12 cellular contexts compared by ENCODE assay signal in genomic region chr14:50360093-50360492, GRCh38. TPM values are rescaled to one million over a fixed set of nuclear protein-coding genes. Genes with fewer than 3 reads are reported as not detected.
DNase-seq lines count a peak whose midpoint lies in the region; ATAC-seq and TF ChIP-seq lines count a peak whose summit lies in the region.
"Had no signal": no experiment of that assay in that cellular context is flagged by ENCODE, and none has a peak within 500 bp of the region (broad histone marks: within the 10 kb centered on the region; RNA-seq: fewer than 3 reads in every experiment).

No MANE protein-coding gene starts in this region.

- TF ChIP-seq CTCF in IMR-90 (conservative IDR thresholded peaks at IDR 0.05; ENCODE audit: low read depth, low read length), result no peak
- TF ChIP-seq CTCF in VCaP (conservative IDR thresholded peaks at IDR 0.05), result no peak
- no peak for TF ChIP-seq CTCF in omental fat pad (IDR thresholded peaks at IDR 0.05)

- TF ChIP-seq RAD21 in IMR-90 (IDR thresholded peaks at IDR 0.05; ENCODE audit: low read length), result no peak

- in situ Hi-C loops in IMR-90 (cut with MboI; ENCODE audit: low sequenced_read_pairs), result no loop called here

- no peak overlapping the region for H3K18ac ChIP-seq in IMR-90 (ENCODE audit: low read depth, low read length)

- H2AK9ac ChIP-seq in IMR-90 (replicated peaks; ENCODE audit: low read depth, low read length, poor library complexity), result no peak overlapping the region

- no peak overlapping the region for H3K4ac ChIP-seq in IMR-90 (ENCODE audit: low read depth, low read length)

- H3K56ac ChIP-seq in IMR-90 (ENCODE audit: extremely low read depth, insufficient read depth, low read length), result no peak overlapping the region

- no peak overlapping the region for H3K14ac ChIP-seq in IMR-90 (replicated peaks; ENCODE audit: low read depth, low read length)

- H4K8ac ChIP-seq in IMR-90 (ENCODE audit: low read depth in 2 of 2, low read length in 2 of 2), result no peak overlapping the region

- no peak overlapping the region for H2AFZ ChIP-seq in IMR-90 (replicated peaks; ENCODE audit: low read length, poor library complexity)
- H2AFZ ChIP-seq: GM23248 had no signal

- ATAC-seq in IMR-90 (ENCODE audit: low read depth) (no peak), omental fat pad (ENCODE audit: low FRiP score) (peak; percentile 70), HG03280 (IDR thresholded peaks at IDR 0.05; ENCODE audit: unreplicated experiment) (no peak)
- ATAC-seq: HepG2 had no signal

- H2AK5ac ChIP-seq in IMR-90 (ENCODE audit: low read depth, low read length), result no peak overlapping the region

- H3K36me3 ChIP-seq in IMR-90 (ENCODE audit: control insufficient read depth, insufficient read depth, low read length), result 0 out of 2 replicates have a peak, but pooled peaks cover 3% of the 10 kb centered on the region
- H3K36me3 ChIP-seq: HAP-1 had no signal

- H3K4me1 ChIP-seq in IMR-90 (ENCODE audit: control insufficient read depth, insufficient read depth, low read length), result peaks cover 5% of the 10 kb centered on the region
- H3K4me1 ChIP-seq: HAP-1 had no signal

- H2BK15ac ChIP-seq in IMR-90 (ENCODE audit: low read depth, low read length), result no peak overlapping the region

- H3K9me1 ChIP-seq in IMR-90 (ENCODE audit: insufficient read depth, low read length), result peaks cover 5% of the 10 kb centered on the region; the same call in 1 of the 2 replicates

- no peak overlapping the region for H3K23ac ChIP-seq in IMR-90 (ENCODE audit: low read depth, low read length)

- no peaks in the 10 kb centered on the region for H4K20me1 ChIP-seq in IMR-90 (ENCODE audit: insufficient read depth, low read length)
- H4K20me1 ChIP-seq: BLaER1 treated with 17β-estradiol and CSF1 and Interleukin-3, amounts not matched to agents 10 nM and 100 nM had no signal

- intact Hi-C loops in IMR-90 (cut with micrococcal nuclease), result no loop called here

- no peak for DNase-seq in IMR-90
- no peak for DNase-seq in epithelial cell of prostate (ENCODE audit: low read depth, low spot score)
- no peak for DNase-seq in omental fat pad (ENCODE audit: low spot score)
- DNase-seq in OCI-M2 (lab: John Stamatoyannopoulos, UW; ENCODE audit: unreplicated experiment), result no peak
- no peak for DNase-seq in NCI-H2196 (lab: John Stamatoyannopoulos, UW; ENCODE audit: unreplicated experiment)
- DNase-seq: Caco-2, GM23248 had no signal

- H3K79me1 ChIP-seq in IMR-90 (ENCODE audit: low read depth in 1 of 2, low read length in 2 of 2), result no peaks in the 10 kb centered on the region

- H3K4me3 ChIP-seq in IMR-90 (ENCODE audit: insufficient read depth, low read depth, low read length), result no peak overlapping the region
- H3K4me3 ChIP-seq: BLaER1 treated with 17β-estradiol and CSF1 and Interleukin-3, amounts not matched to agents 10 nM and 100 nM; GM23248; HAP-1 had no signal

- no peak overlapping the region for H4K5ac ChIP-seq in IMR-90 (ENCODE audit: low read depth, low read length)

- dilution Hi-C loops in IMR-90 (cut with HindIII; ENCODE audit: low sequenced_read_pairs, unreplicated experiment), result no loop called here

- no peak for TF ChIP-seq POLR2A in IMR-90 (IDR thresholded peaks at IDR 0.05; ENCODE audit: low read depth, low read length)

- H2BK120ac ChIP-seq in IMR-90 (ENCODE audit: low read depth, low read length), result no peak overlapping the region

- CTCF ChIA-PET in IMR-90 (lab: Yijun Ruan, JAX), result interaction anchor here (1.0 kb wide), 1 partner anchor 35 kb away, joined by 4 read pairs; no protein-coding TSS in a partner anchor

- no peak overlapping the region for H2BK20ac ChIP-seq in IMR-90 (ENCODE audit: low read depth, low read length)

- H3K9me3 ChIP-seq in IMR-90 (ENCODE audit: control insufficient read depth, insufficient read depth, low read length), result no peaks in the 10 kb centered on the region
- H3K9me3 ChIP-seq: Caco-2, HAP-1 had no signal

- no peak overlapping the region for H3K9ac ChIP-seq in IMR-90 (ENCODE audit: low read depth, low read length)
- H3K9ac ChIP-seq: BLaER1 treated with 17β-estradiol and CSF1 and Interleukin-3, amounts not matched to agents 10 nM and 100 nM; GM23248 had no signal

- no peak overlapping the region for H3K4me2 ChIP-seq in IMR-90 (ENCODE audit: low read depth, low read length)
- H3K4me2 ChIP-seq: BLaER1 treated with 17β-estradiol and CSF1 and Interleukin-3, amounts not matched to agents 10 nM and 100 nM had no signal

- POLR2A ChIA-PET in IMR-90 (lab: Charles Lee; ENCODE audit: unreplicated experiment), result no interaction called here

- WGBS in IMR-90 (ENCODE audit: extremely low coverage in 2 of 2, insufficient read length in 1 of 2), 2 experiments, result no CpG with 5 or more reads among the region's 3 CpGs

- H3K27me3 ChIP-seq in IMR-90 (ENCODE audit: control insufficient read depth, insufficient read depth, low read length), result no peaks in the 10 kb centered on the region
- H3K27me3 ChIP-seq: BLaER1 treated with 17β-estradiol and CSF1 and Interleukin-3, amounts not matched to agents 10 nM and 100 nM had no signal

- H3K27ac ChIP-seq in IMR-90 (ENCODE audit: insufficient read depth, low read length), result no peak overlapping the region
- peak overlapping the region; percentile 46 for H3K27ac ChIP-seq in VCaP
- peak overlapping the region; percentile 61 for H3K27ac ChIP-seq in epithelial cell of prostate
- H3K27ac ChIP-seq: BLaER1 treated with 17β-estradiol and CSF1 and Interleukin-3, amounts not matched to agents 10 nM and 100 nM; GM23248 had no signal

- H4K91ac ChIP-seq in IMR-90 (ENCODE audit: insufficient read depth, low read depth, low read length), result no peak overlapping the region

- H2BK5ac ChIP-seq in IMR-90 (ENCODE audit: low read depth, low read length, poor library complexity, severe bottlenecking), result no peak overlapping the region

- BruUV-seq in IMR-90 (replicated peaks; lab: Mats Ljungman, UMichigan), result no TSS peak

TF ChIP-seq in IMR-90, 13 proteins besides CTCF, POLR2A, EP300 and RAD21:
- TF ChIP-seq MAFK (IDR thresholded peaks at IDR 0.05; ENCODE audit: low read depth, low read length), result no peak
- TF ChIP-seq RCOR1 (IDR thresholded peaks at IDR 0.05; ENCODE audit: insufficient replicate concordance, low read length), result no peak
- peak; percentile 39; the same call in 1 of the 2 replicates for TF ChIP-seq CEBPB (IDR thresholded peaks at IDR 0.05; ENCODE audit: low read depth, low read length)

RNA-seq across cellular contexts. Expression of gene CDKL1, which starts 36.6 kb away (rescaled TPM):
- total RNA-seq in IMR-90 (2012; rRNA removed), result 3.8 and 7.2 TPM in 2 replicates
- polyA plus RNA-seq in IMR-90 (2012; rRNA removed), result 1.5 and 1.9 TPM in 2 replicates
- 0.75 and 0.87 TPM in 2 replicates for polyA plus RNA-seq in IMR-90 (2012; cell fraction: cytosol; rRNA removed)
- polyA plus RNA-seq in IMR-90 (2012; cell fraction: nucleus; rRNA removed; ENCODE audit: low replicate concordance), result 1.0 and 5.3 TPM in 2 replicates
- 10 to 100 TPM; 27.7 to 44.3 (median 36.7) TPM for total RNA-seq in omental fat pad

RNA-seq across cellular contexts. Expression of gene DMAC2L, which starts 48.0 kb away (rescaled TPM):
- total RNA-seq in IMR-90 (2012; rRNA removed) (3.9 and 5.0 TPM in 2 replicates), omental fat pad (10 to 100 TPM; 16.5 to 19.1 (median 17.4) TPM)
- 6.1 and 7.8 TPM in 2 replicates for polyA plus RNA-seq in IMR-90 (2012; rRNA removed)
- polyA plus RNA-seq in IMR-90 (2012; cell fraction: cytosol; rRNA removed), result 2.2 and 9.5 TPM in 2 replicates
- 6.2 and 11.8 TPM in 2 replicates for polyA plus RNA-seq in IMR-90 (2012; cell fraction: nucleus; rRNA removed; ENCODE audit: low replicate concordance)

RNA-seq across cellular contexts. Expression of gene L2HGDH, which starts 48.1 kb away (rescaled TPM):
- total RNA-seq in IMR-90 (2012; rRNA removed) (3.8 and 5.0 TPM in 2 replicates), omental fat pad (1 to 10 TPM; 2.3 to 6.2 (median 4.5) TPM)
- polyA plus RNA-seq in IMR-90 (2012; rRNA removed), result 2.8 and 3.1 TPM in 2 replicates
- 1.5 and 2.3 TPM in 2 replicates for polyA plus RNA-seq in IMR-90 (2012; cell fraction: cytosol; rRNA removed)
- polyA plus RNA-seq in IMR-90 (2012; cell fraction: nucleus; rRNA removed; ENCODE audit: low replicate concordance), result 0.87 and 2.4 TPM in 2 replicates
